28 cellular contexts compared by ENCODE assay signal in the genomic region with DNA sequence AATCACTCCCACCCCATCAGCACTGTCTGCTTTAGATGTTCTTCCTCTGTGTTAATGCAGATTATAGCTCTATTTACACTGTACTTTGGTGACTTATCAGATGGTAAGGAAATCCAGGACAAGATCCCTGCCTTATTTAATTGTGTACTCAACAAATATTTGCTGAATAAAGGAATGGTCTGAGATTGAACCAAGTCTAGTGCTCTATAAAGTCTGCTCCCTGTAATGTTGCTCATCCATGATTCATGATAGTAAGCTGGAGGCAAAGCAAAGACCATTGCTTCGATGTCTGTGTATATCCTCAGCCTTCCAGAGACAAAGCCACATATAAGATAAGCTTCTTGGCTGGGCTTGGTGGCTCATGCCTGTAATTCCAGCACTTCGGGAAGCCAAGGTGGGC. TPM values are rescaled to one million over a fixed set of nuclear protein-coding genes. Genes with fewer than 3 reads are reported as not detected.
DNase-seq lines count a peak whose midpoint lies in the region; ATAC-seq, FAIRE-seq and TF ChIP-seq lines count a peak whose summit lies in the region.
"Had no signal": no experiment of that assay in that cellular context is flagged by ENCODE, and none has a peak within 500 bp of the region (broad histone marks: within the 10 kb centered on the region; RNA-seq: fewer than 3 reads in every experiment).

No MANE protein-coding gene starts in this region.

- no peak for FAIRE-seq in astrocyte (lab: Jason Lieb, UNC)
- FAIRE-seq: A204.1, GM12891, GM18507, GM19239, H1 had no signal

- POLR2A ChIA-PET in Caco-2 (lab: Charles Lee): no interaction called here

- ATAC-seq in GM18498 (IDR thresholded peaks at IDR 0.05; ENCODE audit: unreplicated experiment): no peak
- ATAC-seq: HCT116, Panc1 had no signal

- no peak overlapping the region for H3K27ac ChIP-seq in astrocyte (ENCODE audit: low read depth, low read length)
- H3K27ac ChIP-seq: SJCRH30 had no signal

- H3K4me3 Mint-ChIP-seq in Caco-2 (ENCODE audit: unreplicated experiment) (no peak overlapping the region), astrocyte (ENCODE audit: unreplicated experiment) (no peak overlapping the region), nephron progenitor cell (no peak overlapping the region)
- H3K4me3 Mint-ChIP-seq: B cell, CD14-positive monocyte had no signal

- peaks cover 15% of the 10 kb centered on the region for H3K36me3 Mint-ChIP-seq in Caco-2 (ENCODE audit: insufficient read depth, unreplicated experiment)
- H3K36me3 Mint-ChIP-seq in astrocyte (ENCODE audit: low read depth, unreplicated experiment): peaks cover 7% of the 10 kb centered on the region
- peaks cover 21% of the 10 kb centered on the region for H3K36me3 Mint-ChIP-seq in nephron progenitor cell (ENCODE audit: low read depth)
- H3K36me3 Mint-ChIP-seq: CD14-positive monocyte had no signal

- H3K4me2 ChIP-seq in astrocyte (ENCODE audit: low read length): no peak overlapping the region

- DNase-seq in Caco-2 (peak; percentile 30 to 45), LNCaP clone FGC (ENCODE audit: low read depth) (peak; percentile 63), astrocyte (ENCODE audit: low read depth) (peak; percentile 78), iris pigment epithelial cell (ENCODE audit: low read depth) (peak; percentile 7), hippocampal formation (lab: John Stamatoyannopoulos, UW) (no peak), NCI-H1092 treated with DMSO at 0.1 percent for 48 hours (lab: John Stamatoyannopoulos, UW) (no peak), nephron progenitor cell (no peak)
- DNase-seq: DMS79; Karpas-422; MM.1S; NCI-H1048; NCI-H1436; NCI-H1930; NCI-H2227 treated with DMSO at 0.1 percent for 48 hours; NCI-H510A treated with DMSO at 0.1 percent for 48 hours; NCI-H748 treated with DMSO at 0.1 percent for 48 hours; NK-92 treated with Interleukin-12 subunit alpha and Interleukin-12 subunit beta, amount 100 ng/mL, for 24 hours; SJCRH30 had no signal

- no peaks in the 10 kb centered on the region for H3K79me2 ChIP-seq in astrocyte (ENCODE audit: insufficient read depth, low read length)

- peaks cover 6% of the 10 kb centered on the region for H3K4me1 ChIP-seq in Caco-2
- no peaks in the 10 kb centered on the region for H3K4me1 ChIP-seq in astrocyte (ENCODE audit: insufficient read depth, low read length)
- H3K4me1 ChIP-seq: SJCRH30 had no signal

- intact Hi-C loops in Caco-2 (cut with micrococcal nuclease; ENCODE audit: unreplicated experiment): loop anchor here (1.0 kb wide), 1 partner anchor 20 kb away; no protein-coding TSS in a partner anchor

- H3K9ac ChIP-seq in astrocyte (ENCODE audit: low read length): no peak overlapping the region

- H3K9me3 Mint-ChIP-seq in Caco-2 (ENCODE audit: unreplicated experiment) (peaks cover 49% of the 10 kb centered on the region), astrocyte (ENCODE audit: unreplicated experiment) (peaks cover 41% of the 10 kb centered on the region), nephron progenitor cell (peaks cover 55% of the 10 kb centered on the region)

- H3K4me1 Mint-ChIP-seq in Caco-2 (ENCODE audit: low read depth, unreplicated experiment) (peaks cover 12% of the 10 kb centered on the region), astrocyte (ENCODE audit: low read depth, unreplicated experiment) (peaks cover 4% of the 10 kb centered on the region), nephron progenitor cell (no peaks in the 10 kb centered on the region)
- H3K4me1 Mint-ChIP-seq: B cell, CD14-positive monocyte had no signal

- H3K27me3 Mint-ChIP-seq in Caco-2 (ENCODE audit: insufficient read depth, unreplicated experiment) (no peaks in the 10 kb centered on the region), astrocyte (ENCODE audit: low read depth, unreplicated experiment) (no peaks in the 10 kb centered on the region), nephron progenitor cell (ENCODE audit: low read depth, poor library complexity) (no peaks in the 10 kb centered on the region)

- H3K36me3 ChIP-seq in Caco-2 (ENCODE audit: control insufficient read depth, insufficient read depth, low read length) (no peaks in the 10 kb centered on the region), astrocyte (ENCODE audit: insufficient read depth, low read length) (no peaks in the 10 kb centered on the region)
- H3K36me3 ChIP-seq: SJCRH30 had no signal

- CTCF ChIA-PET in Caco-2 (lab: Charles Lee): no interaction called here

- H3K9me3 ChIP-seq in Caco-2 (peaks cover 27% of the 10 kb centered on the region), astrocyte (ENCODE audit: insufficient read depth, low read depth, low read length) (peaks cover 7% of the 10 kb centered on the region)
- H3K9me3 ChIP-seq: SJCRH30 had no signal

- H4K20me1 ChIP-seq in astrocyte (ENCODE audit: insufficient read depth, low read length): no peaks in the 10 kb centered on the region

- no peak for TF ChIP-seq CTCF in Caco-2 (IDR thresholded peaks at IDR 0.05; ENCODE audit: insufficient read depth in 1 of 2, low read depth in 1 of 2, low read length in 1 of 2, severe bottlenecking in 1 of 2, unreplicated experiment in 1 of 2)
- no peak for TF ChIP-seq CTCF in LNCaP clone FGC (IDR thresholded peaks at IDR 0.05; ENCODE audit: control insufficient read depth, extremely low read depth, insufficient read depth)
- no peak for TF ChIP-seq CTCF in astrocyte (IDR thresholded peaks at IDR 0.05; ENCODE audit: insufficient read depth, low read depth, low read length)
- TF ChIP-seq CTCF in nephron progenitor cell (IDR thresholded peaks at IDR 0.05): no peak

- H3K27me3 ChIP-seq in Caco-2 (replicated peaks; ENCODE audit: control insufficient read depth, insufficient read depth, low read length) (no peaks in the 10 kb centered on the region), astrocyte (ENCODE audit: insufficient read depth, low read length) (no peaks in the 10 kb centered on the region)
- H3K27me3 ChIP-seq: SJCRH30 had no signal

- no peak overlapping the region for H3K27ac Mint-ChIP-seq in Caco-2 (ENCODE audit: unreplicated experiment)
- no peak overlapping the region for H3K27ac Mint-ChIP-seq in astrocyte (ENCODE audit: unreplicated experiment)
- no peak overlapping the region for H3K27ac Mint-ChIP-seq in nephron progenitor cell
- H3K27ac Mint-ChIP-seq: B cell had no signal

- H3K4me3 ChIP-seq in Caco-2 (ENCODE audit: low read depth, low read length) (no peak overlapping the region), LNCaP clone FGC (ENCODE audit: low read depth, low read length) (no peak overlapping the region), astrocyte (ENCODE audit: insufficient read depth, low read depth, low read length) (no peak overlapping the region)
- H3K4me3 ChIP-seq: SJCRH30 had no signal

- H2AFZ ChIP-seq in astrocyte (ENCODE audit: low read depth, low read length): no peak overlapping the region

- no TSS peak for BruUV-seq in Caco-2 (replicated peaks; lab: Mats Ljungman, UMichigan)

RNA-seq across cellular contexts. Expression of a gene that starts 33.5 kb away (rescaled TPM):
- 10.7 and 12.8 TPM in 2 replicates for total RNA-seq in Caco-2 (2022)
- 0.58 and 0.84 TPM in 2 replicates for total RNA-seq in astrocyte
- total RNA-seq: B cell had no signal

Comparison
In these comparisons a context has a peak if more than half of its experiments do, and no peak if none do; other contexts are left out.
1. DNase-seq: peak in Caco-2 (2 of 2), LNCaP clone FGC (single experiment), astrocyte (single experiment) and iris pigment epithelial cell (single experiment); none in hippocampal formation (0 of 2), NCI-H1092 treated with DMSO at 0.1 percent for 48 hours (single experiment) and nephron progenitor cell (single experiment).